ENCODE assay signal across 23 cellular contexts in the genomic region with DNA sequence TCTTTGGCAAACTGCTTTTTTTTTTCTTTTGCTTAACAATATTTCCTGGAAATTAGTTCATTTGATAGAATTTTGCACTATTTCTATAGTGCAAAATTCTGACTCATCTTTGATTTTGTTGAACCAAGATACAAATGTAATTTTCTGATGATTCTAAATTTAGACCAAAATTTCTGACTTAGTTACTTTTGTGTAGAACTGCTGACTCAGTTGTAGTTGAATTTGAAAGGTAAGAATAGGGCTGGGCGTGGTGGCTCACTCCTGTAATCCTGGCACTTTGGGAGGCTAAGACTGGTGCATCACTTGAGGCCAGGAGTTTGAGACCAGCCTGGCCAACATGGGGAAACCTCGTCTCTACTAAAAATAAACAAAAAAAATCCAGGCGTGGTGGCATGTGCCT.
"Had no signal": no experiment of that assay in that cellular context is flagged by ENCODE, and none has a peak within 500 bp of the region (broad histone marks: within the 10 kb centered on the region; RNA-seq: fewer than 3 reads in every experiment).

No MANE protein-coding gene starts in this region.

- H3K9me3 ChIP-seq: colonic mucosa, gastrocnemius medialis, ovary, testis had no signal

- H3K4me3 ChIP-seq: colonic mucosa, gastrocnemius medialis, lower lobe of right lung, ovary, stomach, testis, tibial artery, upper lobe of left lung had no signal

- FAIRE-seq: keratinocyte had no signal

- ATAC-seq: esophagus mucosa; gastrocnemius medialis; left ventricle myocardium superior; lower lobe of right lung; naive thymus-derived CD8-positive, alpha-beta T cell; sciatic nerve; stimulated activated effector memory CD8-positive, alpha-beta T cell treated with anti-CD3 and anti-CD28 coated beads, Interleukin-12 subunit alpha, Interleukin-12 subunit beta, amount 100 ng/mL, for 72 hours had no signal

- H3K27ac ChIP-seq: colonic mucosa, epithelial cell of prostate, gastrocnemius medialis, lower lobe of right lung, ovary, testis, upper lobe of left lung had no signal

- DNase-seq: colonic mucosa; effector CD8-positive, alpha-beta T cell; endodermal cell; gastrocnemius medialis; head of caudate nucleus; left ventricle myocardium superior; lower lobe of right lung; naive thymus-derived CD8-positive, alpha-beta T cell; nephron progenitor cell; nucleus accumbens; ovary; stimulated activated CD4-positive, alpha-beta T cell treated with anti-CD3 and anti-CD28 coated beads, Interleukin-2, amount 100 ng/mL, for 24 hours; stimulated activated CD4-positive, alpha-beta T cell treated with anti-CD3 and anti-CD28 coated beads, Interleukin-4, amount 100 ng/mL, for 24 hours; stimulated activated naive CD4-positive, alpha-beta T cell treated with Interleukin-2 at 50 U/mL for 16 hours; stomach; testis; tibial artery; upper lobe of left lung had no signal

- H3K27me3 ChIP-seq: colonic mucosa, gastrocnemius medialis, ovary, stomach, testis, tibial artery, upper lobe of left lung had no signal

- H3K36me3 ChIP-seq: colonic mucosa, gastrocnemius medialis, ovary, tibial artery, upper lobe of left lung had no signal

- H3K4me1 ChIP-seq: colonic mucosa, gastrocnemius medialis, stomach, testis had no signal
